Comparison of ENCODE assay signal across 12 cellular contexts in genomic region chr1:162676087-162676486, GRCh38. TPM values are rescaled to one million over a fixed set of nuclear protein-coding genes. Genes with fewer than 3 reads are reported as not detected.
DNase-seq lines count a peak whose midpoint lies in the region; ATAC-seq and TF ChIP-seq lines count a peak whose summit lies in the region.
"Had no signal": no experiment of that assay in that cellular context is flagged by ENCODE, and none has a peak within 500 bp of the region (broad histone marks: within the 10 kb centered on the region; RNA-seq: fewer than 3 reads in every experiment).

No MANE protein-coding gene starts in this region.

- no peaks in the 10 kb centered on the region for H3K27me3 ChIP-seq in testis

- peak overlapping the region in 1 of 2 donors; percentile 62 for H3K27ac ChIP-seq in testis

- no peak for TF ChIP-seq CTCF in testis (IDR thresholded peaks at IDR 0.05)

- H3K36me3 ChIP-seq in testis (ENCODE audit: low read depth, missing control alignments): no peaks in the 10 kb centered on the region

- WGBS in testis, 2 donors: 51 to 59% methylated on average over 2 of the region's 2 CpGs

- no peak for TF ChIP-seq POLR2A in testis (IDR thresholded peaks at IDR 0.05)

- ATAC-seq in HG02623 (IDR thresholded peaks at IDR 0.05; ENCODE audit: unreplicated experiment) (no peak), GM18858 (IDR thresholded peaks at IDR 0.05; ENCODE audit: unreplicated experiment) (no peak)
- ATAC-seq: activated CD4-positive, alpha-beta T cell treated with anti-CD3 and anti-CD28 coated beads for 36 hours; effector memory CD8-positive, alpha-beta T cell had no signal

- peaks cover 8% of the 10 kb centered on the region for H3K4me1 ChIP-seq in testis

- H3K4me3 ChIP-seq in testis: no peak overlapping the region

- H3K9me3 ChIP-seq in testis: no peaks in the 10 kb centered on the region

- intact Hi-C loops in testis (cut with DNase I; ENCODE audit: low total_unique reads): no loop called here

- DNase-seq in HT1080 (ENCODE audit: low read depth) (peak; percentile 58), astrocyte of the hippocampus (ENCODE audit: low read depth, low spot score) (peak; percentile 75), iris pigment epithelial cell (ENCODE audit: low read depth) (peak; percentile 92), testis (peak; percentile 67), HuH-7.5 (ENCODE audit: low spot score) (no peak)
- DNase-seq in activated CD4-positive, alpha-beta T cell treated with anti-CD3 and anti-CD28 coated beads for 1 hour: no peak
- DNase-seq: activated CD4-positive, alpha-beta T cell treated with anti-CD3 and anti-CD28 coated beads for 36 hours; effector memory CD8-positive, alpha-beta T cell; KBM-7; posterior cingulate gyrus had no signal

RNA-seq across cellular contexts. Expression of gene DDR2, which starts 43.8 kb away (rescaled TPM):
- total RNA-seq in HT1080 (2014; rRNA removed; shearing (Covaris generic)): 29.0 and 34.4 TPM in 2 replicates
- 26.0 and 35.8 TPM in 2 replicates for polyA plus RNA-seq in HT1080 (2015; cell fraction: cytosol; rRNA removed)
- 126 and 130 TPM in 2 replicates for polyA plus RNA-seq in HT1080 (2015; cell fraction: nucleus; rRNA removed)
- total RNA-seq in testis: 1 to 10 TPM; 9.0 to 9.2 TPM
- polyA plus RNA-seq in testis (ENCODE audit: insufficient read depth, low read depth, low replicate concordance): 13.2 TPM

Comparison
In these comparisons a context has a peak if more than half of its experiments do, and no peak if none do; other contexts are left out.
1. DNase-seq: peak in HT1080 (single experiment), astrocyte of the hippocampus (single experiment), iris pigment epithelial cell (single experiment) and testis (single experiment); none in HuH-7.5 (single experiment) and activated CD4-positive, alpha-beta T cell treated with anti-CD3 and anti-CD28 coated beads for 1 hour (single experiment).